8 cellular contexts compared by ENCODE assay signal in the genomic region with DNA sequence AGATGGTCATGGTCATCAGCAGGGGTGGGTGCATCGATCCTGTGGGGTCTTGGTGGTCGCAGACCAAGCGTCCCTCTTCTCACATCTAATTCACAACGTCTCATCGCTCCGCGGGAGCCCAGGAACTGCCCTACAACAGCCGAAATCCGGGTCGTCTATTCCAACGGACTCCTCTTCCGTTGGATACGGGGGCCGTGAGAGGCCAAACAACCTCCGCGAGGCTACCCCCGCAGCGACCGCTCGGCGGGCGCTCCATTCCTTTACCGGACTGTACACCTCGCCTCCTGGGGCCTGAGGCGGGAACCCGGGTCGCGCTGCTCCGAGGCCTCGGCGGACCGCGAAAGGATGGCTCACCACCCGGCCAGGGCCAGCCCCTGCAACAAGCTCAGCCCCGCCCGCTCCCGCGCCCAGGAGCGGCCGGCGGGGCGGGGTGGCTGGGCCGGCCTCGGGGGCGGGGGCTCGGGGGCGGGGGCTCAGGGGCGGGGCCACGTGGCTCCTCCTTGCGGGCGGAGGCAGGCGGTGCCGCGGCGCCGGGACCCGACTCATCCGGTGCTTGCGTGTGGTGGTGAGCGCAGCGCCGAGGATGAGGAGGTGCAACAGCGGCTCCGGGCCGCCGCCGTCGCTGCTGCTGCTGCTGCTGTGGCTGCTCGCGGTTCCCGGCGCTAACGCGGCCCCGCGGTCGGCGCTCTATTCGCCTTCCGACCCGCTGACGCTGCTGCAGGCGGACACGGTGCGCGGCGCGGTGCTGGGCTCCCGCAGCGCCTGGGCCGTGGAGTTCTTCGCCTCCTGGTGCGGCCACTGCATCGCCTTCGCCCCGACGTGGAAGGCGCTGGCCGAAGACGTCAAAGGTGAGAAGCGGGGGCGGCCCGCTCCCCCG. TPM values are rescaled to one million over a fixed set of nuclear protein-coding genes. Genes with fewer than 3 reads are reported as not detected.
A peak's percentile ranks its signal among the peaks of the same experiment; 100 is the strongest.
DNase-seq lines count a peak whose midpoint lies in the region; ATAC-seq and TF ChIP-seq lines count a peak whose summit lies in the region.

A gene with protein sequence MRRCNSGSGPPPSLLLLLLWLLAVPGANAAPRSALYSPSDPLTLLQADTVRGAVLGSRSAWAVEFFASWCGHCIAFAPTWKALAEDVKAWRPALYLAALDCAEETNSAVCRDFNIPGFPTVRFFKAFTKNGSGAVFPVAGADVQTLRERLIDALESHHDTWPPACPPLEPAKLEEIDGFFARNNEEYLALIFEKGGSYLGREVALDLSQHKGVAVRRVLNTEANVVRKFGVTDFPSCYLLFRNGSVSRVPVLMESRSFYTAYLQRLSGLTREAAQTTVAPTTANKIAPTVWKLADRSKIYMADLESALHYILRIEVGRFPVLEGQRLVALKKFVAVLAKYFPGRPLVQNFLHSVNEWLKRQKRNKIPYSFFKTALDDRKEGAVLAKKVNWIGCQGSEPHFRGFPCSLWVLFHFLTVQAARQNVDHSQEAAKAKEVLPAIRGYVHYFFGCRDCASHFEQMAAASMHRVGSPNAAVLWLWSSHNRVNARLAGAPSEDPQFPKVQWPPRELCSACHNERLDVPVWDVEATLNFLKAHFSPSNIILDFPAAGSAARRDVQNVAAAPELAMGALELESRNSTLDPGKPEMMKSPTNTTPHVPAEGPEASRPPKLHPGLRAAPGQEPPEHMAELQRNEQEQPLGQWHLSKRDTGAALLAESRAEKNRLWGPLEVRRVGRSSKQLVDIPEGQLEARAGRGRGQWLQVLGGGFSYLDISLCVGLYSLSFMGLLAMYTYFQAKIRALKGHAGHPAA (plus strand): TSS at position 545 of the 877 bp plus-strand sequence. CDS start 39 bp downstream, at position 584.

- peak within 1 kb of the TSS; percentile 88 for H3K4me3 ChIP-seq in kidney epithelial cell (ENCODE audit: low read depth, low read length)

- H3K36me3 ChIP-seq in kidney epithelial cell (ENCODE audit: control insufficient read depth, insufficient read depth, low read length), result no peaks in the 10 kb centered on the region

- no peaks in the 10 kb centered on the region for H3K27me3 ChIP-seq in kidney epithelial cell (ENCODE audit: control insufficient read depth, insufficient read depth, low read length)

- DNase-seq in AG20443 (ENCODE audit: low spot score) (peak; percentile 99), NCI-H345 treated with DMSO at 0.1 percent for 48 hours (lab: John Stamatoyannopoulos, UW; ENCODE audit: unreplicated experiment) (peak; percentile 67), cerebellum (ENCODE audit: low spot score) (peak; percentile 99), kidney epithelial cell (ENCODE audit: low read depth) (no peak)
- peak; percentile 75 to 77 for DNase-seq in activated CD4-positive, alpha-beta T cell treated with anti-CD3 and anti-CD28 coated beads for 24 hours (ENCODE audit: low read depth in 2 of 2)
- peak; percentile 81 to 84 for DNase-seq in stimulated activated CD4-positive, alpha-beta T cell treated with anti-CD3 and anti-CD28 coated beads, Interleukin-15, amount 100 ng/mL, for 48 hours (ENCODE audit: low read depth in 2 of 2)

- ATAC-seq in GM19025 (IDR thresholded peaks at IDR 0.05; ENCODE audit: low read depth, unreplicated experiment), result peak; percentile 90
- ATAC-seq in HG03280 (IDR thresholded peaks at IDR 0.05; ENCODE audit: unreplicated experiment), result peak; percentile 91

- no peak for TF ChIP-seq CTCF in kidney epithelial cell (IDR thresholded peaks at IDR 0.05; ENCODE audit: insufficient read depth, low read length, poor library complexity, severe bottlenecking)

RNA-seq across cellular contexts. Expression of the gene that starts here (rescaled TPM):
- 19.3 TPM for total RNA-seq in cerebellum
- 202 and 225 TPM in 2 replicates for total RNA-seq in kidney epithelial cell
